In the genomic region with DNA sequence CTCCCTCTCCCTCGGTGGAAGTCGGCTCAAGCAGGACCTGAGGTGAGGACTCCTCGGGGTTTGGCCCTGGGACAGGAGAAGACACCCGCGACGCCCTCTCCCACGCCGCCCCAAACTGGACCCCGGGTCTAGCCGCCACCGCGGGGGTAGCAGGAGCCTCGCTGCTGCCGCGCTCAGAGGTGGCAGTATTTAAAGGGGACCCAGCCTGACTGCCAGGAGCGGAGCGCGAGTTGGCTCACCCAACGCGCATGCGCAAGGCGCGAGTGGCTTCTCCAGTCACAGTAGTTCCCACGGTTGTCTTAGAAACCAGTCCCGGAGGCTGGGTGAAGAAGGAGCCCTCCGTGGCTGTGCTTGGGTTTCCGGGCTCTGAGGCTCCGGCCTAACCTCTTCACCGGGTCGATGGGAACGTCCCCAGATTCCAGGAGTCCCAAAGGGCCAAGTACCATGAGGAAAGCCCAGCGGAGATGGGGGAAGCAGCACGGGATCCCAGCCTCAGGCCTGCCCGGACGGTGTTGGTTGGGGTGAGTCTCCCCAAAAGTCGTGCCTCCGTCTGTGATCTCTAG, we compare ENCODE assay signal across 18 cellular contexts.
"Had no signal": no experiment of that assay in that cellular context is flagged by ENCODE, and none has a peak within 500 bp of the region (broad histone marks: within the 10 kb centered on the region; RNA-seq: fewer than 3 reads in every experiment).

No MANE protein-coding gene starts in this region.

- H3K9me3 ChIP-seq: gastrocnemius medialis, neutrophil had no signal

- H3K4me3 ChIP-seq: gastrocnemius medialis, tibial nerve had no signal

- H3K4me1 ChIP-seq: gastrocnemius medialis, parathyroid adenoma, tibial nerve had no signal

- DNase-seq: activated CD4-positive, alpha-beta T cell treated with anti-CD3 and anti-CD28 coated beads for 1 hour; activated naive CD4-positive, alpha-beta T cell treated with anti-CD3 and anti-CD28 coated beads, Interleukin-2, amount 50 U/mL, for 16 hours; activated T-cell treated with anti-CD3 and anti-CD28 coated beads, Interleukin-2, amount 50 U/mL, for 4 hours; brain microvascular endothelial cell; effector CD4-positive, alpha-beta T cell; gastrocnemius medialis; kidney glomerular epithelial cell; mesendoderm; stimulated activated CD4-positive, alpha-beta T cell treated with anti-CD3 and anti-CD28 coated beads, Interleukin-12 subunit alpha, Interleukin-12 subunit beta, amount 100 ng/mL, for 4 hours; stimulated activated CD4-positive, alpha-beta T cell treated with anti-CD3 and anti-CD28 coated beads, Interleukin-1b, Interleukin-23, amount 100 ng/mL, for 48 hours; stimulated activated naive CD8-positive, alpha-beta T cell treated with anti-CD3 and anti-CD28 coated beads, Interleukin-15, Interleukin-2, amounts not matched to agents 100 U/mL and 50 U/mL, for 24 hours; substantia nigra; T-helper 17 cell had no signal

- H3K36me3 ChIP-seq: brain microvascular endothelial cell, gastrocnemius medialis, neutrophil, tibial nerve had no signal

- H3K27ac ChIP-seq: brain microvascular endothelial cell, gastrocnemius medialis, neutrophil, parathyroid adenoma, tibial nerve, VCaP had no signal

- H3K27me3 ChIP-seq: brain microvascular endothelial cell, gastrocnemius medialis, neutrophil, tibial nerve had no signal

- ATAC-seq: activated T-cell treated with anti-CD3 and anti-CD28 coated beads, Interleukin-2, amount 50 U/mL, for 4 hours; gastrocnemius medialis; natural killer cell treated with Interleukin-12 subunit alpha and Interleukin-12 subunit beta and Interleukin-15 and Interleukin-18, amount 100 ng/mL, for 72 hours; stimulated activated naive CD8-positive, alpha-beta T cell treated with anti-CD3 and anti-CD28 coated beads, Interleukin-15, Interleukin-2, amounts not matched to agents 100 U/mL and 50 U/mL, for 24 hours; T-helper 17 cell had no signal
